In genomic region chr2:75466708-75467311, GRCh38 we compare ENCODE assay signal across 9 cellular contexts.
DNase-seq lines count a peak whose midpoint lies in the region; ATAC-seq and TF ChIP-seq lines count a peak whose summit lies in the region.
"Had no signal": no experiment of that assay in that cellular context is flagged by ENCODE, and none has a peak within 500 bp of the region (broad histone marks: within the 10 kb centered on the region; RNA-seq: fewer than 3 reads in every experiment).

No MANE protein-coding gene starts in this region.

- no peak overlapping the region for H3K27ac Mint-ChIP-seq in activated CD4-positive, alpha-beta T cell treated with anti-CD3 and anti-CD28 coated beads, Interleukin-2, amount 10 ng/mL, durations not matched to agents 24 days and 14 days
- H3K27ac Mint-ChIP-seq: activated naive CD4-positive, alpha-beta T cell treated with anti-CD3 and anti-CD28 coated beads, Interleukin-2, amount 50 U/mL, for 72 hours had no signal

- ATAC-seq in SK-N-SH treated with all-trans-retinoic acid at 6 μM for 48 hours (0 out of 3 replicates have a peak, but pooled peaks have one; percentile 12), HG03280 (IDR thresholded peaks at IDR 0.05; ENCODE audit: unreplicated experiment) (no peak), GM18861 (IDR thresholded peaks at IDR 0.05; ENCODE audit: unreplicated experiment) (no peak)
- ATAC-seq: activated naive CD4-positive, alpha-beta T cell treated with anti-CD3 and anti-CD28 coated beads, Interleukin-2, amount 50 U/mL, for 72 hours had no signal

- DNase-seq in activated CD4-positive, alpha-beta T cell treated with anti-CD3 and anti-CD28 coated beads, Interleukin-2, amount 10 ng/mL, durations not matched to agents 24 days and 14 days: peak; percentile 58
- no peak for DNase-seq in activated CD4-positive, alpha-beta T cell treated with anti-CD3 and anti-CD28 coated beads for 4 hours
- DNase-seq in HPDE6-E6E7 (ENCODE audit: extremely low spot score) (peak; percentile 34), iPS-NIHi7 (ENCODE audit: extremely low spot score) (peak; percentile 75)
- DNase-seq in activated CD4-positive, CD25-positive, alpha-beta regulatory T cell treated with anti-CD3 and anti-CD28 coated beads, Interleukin-2, amount 50 U/mL, for 72 hours: no peak

- H3K4me1 Mint-ChIP-seq in activated CD4-positive, alpha-beta T cell treated with anti-CD3 and anti-CD28 coated beads, Interleukin-2, amount 10 ng/mL, durations not matched to agents 24 days and 14 days: no peaks in the 10 kb centered on the region

- no peaks in the 10 kb centered on the region for H3K36me3 Mint-ChIP-seq in activated CD4-positive, alpha-beta T cell treated with anti-CD3 and anti-CD28 coated beads, Interleukin-2, amount 10 ng/mL, durations not matched to agents 24 days and 14 days (ENCODE audit: low read depth)
- H3K36me3 Mint-ChIP-seq: activated naive CD4-positive, alpha-beta T cell treated with anti-CD3 and anti-CD28 coated beads, Interleukin-2, amount 50 U/mL, for 72 hours had no signal

- no peaks in the 10 kb centered on the region for H3K9me3 Mint-ChIP-seq in activated CD4-positive, alpha-beta T cell treated with anti-CD3 and anti-CD28 coated beads, Interleukin-2, amount 10 ng/mL, durations not matched to agents 24 days and 14 days
- H3K9me3 Mint-ChIP-seq: activated naive CD4-positive, alpha-beta T cell treated with anti-CD3 and anti-CD28 coated beads, Interleukin-2, amount 50 U/mL, for 72 hours had no signal

- peaks cover 18% of the 10 kb centered on the region for H3K27me3 Mint-ChIP-seq in activated CD4-positive, alpha-beta T cell treated with anti-CD3 and anti-CD28 coated beads, Interleukin-2, amount 10 ng/mL, durations not matched to agents 24 days and 14 days

- no peak overlapping the region for H3K4me3 Mint-ChIP-seq in activated CD4-positive, alpha-beta T cell treated with anti-CD3 and anti-CD28 coated beads, Interleukin-2, amount 10 ng/mL, durations not matched to agents 24 days and 14 days

- intact Hi-C loops in activated CD4-positive, alpha-beta T cell treated with anti-CD3 and anti-CD28 coated beads, Interleukin-2, amount 10 ng/mL, durations not matched to agents 24 days and 14 days (cut with micrococcal nuclease): no loop called here

TF ChIP-seq in SK-N-SH treated with all-trans-retinoic acid at 6 μM for 48 hours, 23 proteins besides CTCF, POLR2A, EP300 and RAD21:
- TF ChIP-seq ZNF8 (CRISPR knock-in tag; IDR thresholded peaks at IDR 0.05): no peak
- TF ChIP-seq SNAI2 (CRISPR knock-in tag; IDR thresholded peaks at IDR 0.05): no peak
- TF ChIP-seq TCF4 (CRISPR knock-in tag; IDR thresholded peaks at IDR 0.05; ENCODE audit: borderline replicate concordance): no peak
- TF ChIP-seq ZC3H10 (CRISPR knock-in tag; IDR thresholded peaks at IDR 0.05): no peak
- TF ChIP-seq TSHZ2 (CRISPR knock-in tag; IDR thresholded peaks at IDR 0.05): no peak
- no peak for TF ChIP-seq BACH2 (CRISPR knock-in tag; IDR thresholded peaks at IDR 0.05; ENCODE audit: borderline replicate concordance)
- TF ChIP-seq PPARA (CRISPR knock-in tag; IDR thresholded peaks at IDR 0.05; ENCODE audit: borderline replicate concordance): no peak
- TF ChIP-seq ZNF565 (CRISPR knock-in tag; conservative IDR thresholded peaks at IDR 0.05; ENCODE audit: low read depth): no peak
- no peak for TF ChIP-seq GLIS3 (CRISPR knock-in tag; IDR thresholded peaks at IDR 0.05)
- no peak for TF ChIP-seq CREB5 (CRISPR knock-in tag; IDR thresholded peaks at IDR 0.05; ENCODE audit: low read depth)
- TF ChIP-seq OSR1 (CRISPR knock-in tag; IDR thresholded peaks at IDR 0.05): no peak
- TF ChIP-seq TOX (CRISPR knock-in tag; IDR thresholded peaks at IDR 0.05; ENCODE audit: borderline replicate concordance): no peak
TF ChIP-seq in SK-N-SH treated with all-trans-retinoic acid at 6 μM for 48 hours: peak in this region for 0.

Comparison
In these comparisons a context has a peak if more than half of its experiments do, and no peak if none do; other contexts are left out.
1. DNase-seq: peak in activated CD4-positive, alpha-beta T cell treated with anti-CD3 and anti-CD28 coated beads, Interleukin-2, amount 10 ng/mL, durations not matched to agents 24 days and 14 days (single experiment), HPDE6-E6E7 (single experiment) and iPS-NIHi7 (single experiment); none in activated CD4-positive, alpha-beta T cell treated with anti-CD3 and anti-CD28 coated beads for 4 hours (0 of 2) and activated CD4-positive, CD25-positive, alpha-beta regulatory T cell treated with anti-CD3 and anti-CD28 coated beads, Interleukin-2, amount 50 U/mL, for 72 hours (single experiment).